ENCODE assay signal across 32 cellular contexts in genomic region chr1:32480003-32480402, GRCh38. TPM values are rescaled to one million over a fixed set of nuclear protein-coding genes. Genes with fewer than 3 reads are reported as not detected.
"Had no signal": no experiment of that assay in that cellular context is flagged by ENCODE, and none has a peak within 500 bp of the region (broad histone marks: within the 10 kb centered on the region; RNA-seq: fewer than 3 reads in every experiment).

No MANE protein-coding gene starts in this region.

- H3K36me3 ChIP-seq: brain microvascular endothelial cell had no signal

- H3K27ac ChIP-seq: brain microvascular endothelial cell, PC-9, RWPE1, WERI-Rb-1 had no signal

- DNase-seq: activated CD4-positive, alpha-beta T cell treated with anti-CD3 and anti-CD28 coated beads, Interleukin-2, amount 10 ng/mL, durations not matched to agents 24 days and 14 days; activated CD4-positive, alpha-beta T cell treated with anti-CD3 and anti-CD28 coated beads, Interleukin-2, amount 50 U/mL, for 4 hours; activated CD8-positive, alpha-beta T cell treated with anti-CD3 and anti-CD28 coated beads for 36 hours; activated effector memory CD4-positive, alpha-beta T cell treated with anti-CD3 and anti-CD28 coated beads, Interleukin-2, amount 50 U/mL, for 16 hours; activated naive CD4-positive, alpha-beta T cell; activated T-cell treated with anti-CD3 and anti-CD28 coated beads, Interleukin-2, amount 50 U/mL, for 1 hour; activated T-cell treated with anti-CD3 and anti-CD28 coated beads, Interleukin-2, amount 50 U/mL, for 72 hours; anterior cingulate cortex; brain microvascular endothelial cell; NCI-H1048; NCI-H1105 treated with DMSO at 0.1 percent for 48 hours; NCI-H1436; NCI-H1694; NCI-H1930; NCI-H2081 treated with DMSO at 0.1 percent for 48 hours; NCI-H226; NCI-H446 treated with DMSO at 0.1 percent for 48 hours; NCI-H524; NCI-H748 treated with DMSO at 0.1 percent for 48 hours; PC-9; T1000; WERI-Rb-1 had no signal

- H3K4me3 ChIP-seq: K562, PC-9 had no signal

- ATAC-seq: activated CD8-positive, alpha-beta T cell treated with anti-CD3 and anti-CD28 coated beads for 36 hours; activated naive CD4-positive, alpha-beta T cell treated with anti-CD3 and anti-CD28 coated beads, Interleukin-2, amount 50 U/mL, for 72 hours; activated T-cell treated with anti-CD3 and anti-CD28 coated beads, Interleukin-2, amount 50 U/mL, for 72 hours; activated T-helper 17 cell treated with anti-CD3 and anti-CD28 coated beads, Interleukin-2, amount 50 U/mL, for 72 hours; K562; Right ventricle myocardium inferior had no signal

- H2AFZ ChIP-seq: PC-9 had no signal

- H3K4me2 ChIP-seq: PC-9 had no signal

RNA-seq across cellular contexts. Expression of gene ZBTB8B, which starts 15.1 kb away (rescaled TPM):
- total RNA-seq: activated CD4-positive, alpha-beta T cell treated with anti-CD3 and anti-CD28 coated beads, Interleukin-2, amount 10 ng/mL, durations not matched to agents 24 days and 14 days; activated CD8-positive, alpha-beta memory T cell treated with anti-CD3 and anti-CD28 coated beads for 36 hours; activated CD8-positive, alpha-beta T cell treated with anti-CD3 and anti-CD28 coated beads for 36 hours; activated naive CD4-positive, alpha-beta T cell treated with anti-CD3 and anti-CD28 coated beads, Interleukin-2, amount 50 U/mL, for 72 hours; activated T-cell treated with anti-CD3 and anti-CD28 coated beads, Interleukin-2, amount 50 U/mL, for 72 hours; activated T-helper 17 cell treated with anti-CD3 and anti-CD28 coated beads, Interleukin-2, amount 50 U/mL, for 72 hours; K562; MCF 10A; OCI-LY7; Right ventricle myocardium inferior; T-helper 1 cell treated with Interleukin-12 subunit alpha and Interleukin-12 subunit beta and Interleukin-4 antibody, amounts not matched to agents 30 ng/mL and 1 ng/mL, for 36 hours; T-helper 2 cell treated with Interferon-gamma antibody and Interleukin-4, amounts not matched to agents 100 ng/mL and 5 ng/mL, for 36 hours had no signal
